Comparison of ENCODE assay signal across 9 cellular contexts in the genomic region with DNA sequence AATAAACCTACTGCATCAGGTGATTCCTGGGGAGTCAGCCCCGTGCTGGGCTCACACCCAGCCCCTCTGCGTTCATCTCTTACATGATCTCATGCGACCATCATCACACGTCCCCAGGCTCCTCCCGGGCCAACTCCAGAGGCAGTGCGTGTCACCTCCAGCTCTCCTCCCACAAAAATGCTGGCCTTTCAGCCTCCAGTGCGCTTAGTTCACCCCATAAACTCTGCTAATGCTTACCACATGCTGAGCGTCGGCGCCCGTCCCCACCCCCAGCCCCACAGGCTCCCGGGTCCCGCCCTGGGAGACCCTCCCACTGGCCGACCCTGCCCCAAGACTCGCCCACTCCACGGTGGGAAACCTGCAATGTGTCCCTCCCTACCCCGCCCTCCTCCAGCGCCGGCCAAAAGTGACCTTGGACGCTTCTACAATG. TPM values are rescaled to one million over a fixed set of nuclear protein-coding genes. Genes with fewer than 3 reads are reported as not detected.
DNase-seq lines count a peak whose midpoint lies in the region; ATAC-seq and TF ChIP-seq lines count a peak whose summit lies in the region.
"Had no signal": no experiment of that assay in that cellular context is flagged by ENCODE, and none has a peak within 500 bp of the region (broad histone marks: within the 10 kb centered on the region; RNA-seq: fewer than 3 reads in every experiment).

No MANE protein-coding gene starts in this region.

- no peak overlapping the region for H4K8ac ChIP-seq in IMR-90 (ENCODE audit: low read depth in 2 of 2, low read length in 2 of 2)

- H3K4me1 ChIP-seq in BLaER1: peaks cover 6% of the 10 kb centered on the region
- H3K4me1 ChIP-seq in IMR-90 (ENCODE audit: control insufficient read depth, insufficient read depth, low read length): no peaks in the 10 kb centered on the region; the same call in 1 of the 2 replicates
- H3K4me1 ChIP-seq in naive thymus-derived CD4-positive, alpha-beta T cell (ENCODE audit: control insufficient read depth in 2 of 2, insufficient read depth in 2 of 2, low read length in 2 of 2): peaks cover 5 to 7% of the 10 kb centered on the region in 2 donors

- no peak overlapping the region for H2BK20ac ChIP-seq in IMR-90 (ENCODE audit: low read depth, low read length)

- H2BK5ac ChIP-seq in IMR-90 (ENCODE audit: low read depth, low read length, poor library complexity, severe bottlenecking): no peak overlapping the region

- CTCF ChIA-PET in IMR-90 (lab: Yijun Ruan, JAX): no interaction called here
- CTCF ChIA-PET in naive thymus-derived CD4-positive, alpha-beta T cell (lab: Charles Lee): no interaction called here

- TF ChIP-seq CTCF in IMR-90 (conservative IDR thresholded peaks at IDR 0.05; ENCODE audit: low read depth, low read length): no peak
- no peak for TF ChIP-seq CTCF in coronary artery (IDR thresholded peaks at IDR 0.05)
- TF ChIP-seq CTCF in omental fat pad (IDR thresholded peaks at IDR 0.05): no peak

- peak overlapping the region; percentile 39 for H2AK9ac ChIP-seq in IMR-90 (replicated peaks; ENCODE audit: low read depth, low read length, poor library complexity)

- peak overlapping the region; percentile 27 to 82 (median 60) for H3K4me3 Mint-ChIP-seq in naive thymus-derived CD4-positive, alpha-beta T cell

- H4K91ac ChIP-seq in IMR-90 (ENCODE audit: insufficient read depth, low read depth, low read length): no peak overlapping the region

- H2AK5ac ChIP-seq in IMR-90 (ENCODE audit: low read depth, low read length): no peak overlapping the region

- H3K14ac ChIP-seq in IMR-90 (replicated peaks; ENCODE audit: low read depth, low read length): no peak overlapping the region

- H3K27ac Mint-ChIP-seq in naive thymus-derived CD4-positive, alpha-beta T cell: peak overlapping the region in 1 of 9 donors; percentile 74

- no peak overlapping the region for H3K27ac ChIP-seq in BLaER1
- no peak overlapping the region for H3K27ac ChIP-seq in IMR-90 (ENCODE audit: insufficient read depth, low read length)
- no peak overlapping the region for H3K27ac ChIP-seq in coronary artery
- H3K27ac ChIP-seq in naive thymus-derived CD4-positive, alpha-beta T cell (ENCODE audit: low read depth, low read length): no peak overlapping the region
- H3K27ac ChIP-seq: uterus had no signal

- in situ Hi-C loops in IMR-90 (cut with MboI; ENCODE audit: low sequenced_read_pairs): no loop called here

- H2AFZ ChIP-seq in IMR-90 (replicated peaks; ENCODE audit: low read length, poor library complexity): peak overlapping the region; percentile 91

- H3K27me3 ChIP-seq in BLaER1 (peaks cover 26% of the 10 kb centered on the region), IMR-90 (ENCODE audit: control insufficient read depth, insufficient read depth, low read length) (peaks cover 12% of the 10 kb centered on the region)
- no peaks in the 10 kb centered on the region for H3K27me3 ChIP-seq in naive thymus-derived CD4-positive, alpha-beta T cell (ENCODE audit: control insufficient read depth in 2 of 2, insufficient read depth in 2 of 2, low read length in 2 of 2)
- H3K27me3 ChIP-seq: uterus had no signal

- peaks cover 7 to 22% (median 12%) of the 10 kb centered on the region in 7 donors for H3K4me1 Mint-ChIP-seq in naive thymus-derived CD4-positive, alpha-beta T cell

- peaks cover 4 to 52% (median 7%) of the 10 kb centered on the region in 5 donors for H3K27me3 Mint-ChIP-seq in naive thymus-derived CD4-positive, alpha-beta T cell

- no peaks in the 10 kb centered on the region for H3K36me3 Mint-ChIP-seq in naive thymus-derived CD4-positive, alpha-beta T cell

- H3K9ac ChIP-seq in BLaER1 (no peak overlapping the region), IMR-90 (ENCODE audit: low read depth, low read length) (no peak overlapping the region)

- DNase-seq in IMR-90 (peak; percentile 15), coronary artery (ENCODE audit: low spot score) (peak; percentile 76), KG1 (lab: John Stamatoyannopoulos, UW) (no peak), omental fat pad (ENCODE audit: low spot score) (no peak), COLO829 (ENCODE audit: low spot score) (no peak)
- DNase-seq in naive thymus-derived CD4-positive, alpha-beta T cell: no peak

- POLR2A ChIA-PET in IMR-90 (lab: Charles Lee; ENCODE audit: unreplicated experiment): no interaction called here
- POLR2A ChIA-PET in naive thymus-derived CD4-positive, alpha-beta T cell (lab: Charles Lee): interaction anchor here (1.5 kb wide), 1 partner anchor 10 kb away, joined by 6 read pairs; no protein-coding TSS in a partner anchor

- no peak overlapping the region for H2BK15ac ChIP-seq in IMR-90 (ENCODE audit: low read depth, low read length)

- no peak for TF ChIP-seq POLR2A in IMR-90 (IDR thresholded peaks at IDR 0.05; ENCODE audit: low read depth, low read length)

- no peak overlapping the region for H3K4ac ChIP-seq in IMR-90 (ENCODE audit: low read depth, low read length)

- H4K20me1 ChIP-seq in BLaER1 (0 out of 2 replicates have a peak, but pooled peaks cover 5% of the 10 kb centered on the region), IMR-90 (ENCODE audit: insufficient read depth, low read length) (no peaks in the 10 kb centered on the region)

- no peak for TF ChIP-seq RAD21 in IMR-90 (IDR thresholded peaks at IDR 0.05; ENCODE audit: low read length)

- no peak overlapping the region for H3K18ac ChIP-seq in IMR-90 (ENCODE audit: low read depth, low read length)

- H3K56ac ChIP-seq in IMR-90 (ENCODE audit: extremely low read depth, insufficient read depth, low read length): no peak overlapping the region

- H3K9me3 ChIP-seq in BLaER1 (no peaks in the 10 kb centered on the region), IMR-90 (ENCODE audit: control insufficient read depth, insufficient read depth, low read length) (no peaks in the 10 kb centered on the region)
- H3K9me3 ChIP-seq in naive thymus-derived CD4-positive, alpha-beta T cell (ENCODE audit: control insufficient read depth in 2 of 3, low read length in 3 of 3): no peaks in the 10 kb centered on the region
- H3K9me3 ChIP-seq: uterus had no signal

- no peak overlapping the region for H2BK120ac ChIP-seq in IMR-90 (ENCODE audit: low read depth, low read length)

- H3K4me3 ChIP-seq in BLaER1 (peak overlapping the region; percentile 80), IMR-90 (ENCODE audit: insufficient read depth, low read depth, low read length) (no peak overlapping the region; the same call in 1 of the 2 replicates), coronary artery (peak overlapping the region; percentile 94)
- peak overlapping the region; percentile 52 for H3K4me3 ChIP-seq in naive thymus-derived CD4-positive, alpha-beta T cell (ENCODE audit: low read length)

- no peak for ATAC-seq in IMR-90 (ENCODE audit: low read depth)
- ATAC-seq in naive thymus-derived CD4-positive, alpha-beta T cell: no peak
- ATAC-seq in GM19395 (IDR thresholded peaks at IDR 0.05; ENCODE audit: unreplicated experiment): no peak
- no peak for ATAC-seq in omental fat pad (ENCODE audit: low FRiP score)

- H3K9me1 ChIP-seq in IMR-90 (ENCODE audit: insufficient read depth, low read length): no peaks in the 10 kb centered on the region

- no TSS peak for BruUV-seq in IMR-90 (replicated peaks; lab: Mats Ljungman, UMichigan)

- H4K5ac ChIP-seq in IMR-90 (ENCODE audit: low read depth, low read length): no peak overlapping the region

- WGBS in IMR-90 (ENCODE audit: extremely low coverage in 2 of 2, insufficient read length in 1 of 2), 2 experiments: 5% methylated on average over 7 of the region's 20 CpGs; no CpG with 5 or more reads in 1 of the 2 experiments

- intact Hi-C loops in IMR-90 (cut with micrococcal nuclease): loop anchor here (1.0 to 10.0 kb wide), 6 partner anchors 135 to 597 kb away; no protein-coding TSS in a partner anchor
- intact Hi-C loops in naive thymus-derived CD4-positive, alpha-beta T cell (cut with micrococcal nuclease): loop anchor here (1.0 to 10.0 kb wide), 8 partner anchors 163 to 1445 kb away; no protein-coding TSS in a partner anchor

- no peaks in the 10 kb centered on the region for H3K9me3 Mint-ChIP-seq in naive thymus-derived CD4-positive, alpha-beta T cell

- dilution Hi-C loops in IMR-90 (cut with HindIII; ENCODE audit: low sequenced_read_pairs, unreplicated experiment): no loop called here

- H3K36me3 ChIP-seq in BLaER1: no peaks in the 10 kb centered on the region
- no peaks in the 10 kb centered on the region for H3K36me3 ChIP-seq in IMR-90 (ENCODE audit: control insufficient read depth, insufficient read depth, low read length)
- no peaks in the 10 kb centered on the region for H3K36me3 ChIP-seq in naive thymus-derived CD4-positive, alpha-beta T cell (ENCODE audit: control insufficient read depth in 2 of 3, insufficient read depth in 3 of 3, low read length in 3 of 3)
- H3K36me3 ChIP-seq: uterus had no signal

- H3K79me1 ChIP-seq in IMR-90 (ENCODE audit: low read depth in 1 of 2, low read length in 2 of 2): no peaks in the 10 kb centered on the region

- H3K4me2 ChIP-seq in BLaER1 (peak overlapping the region; percentile 99), IMR-90 (ENCODE audit: low read depth, low read length) (peak overlapping the region; percentile 77; the same call in 1 of the 2 replicates)

- H3K23ac ChIP-seq in IMR-90 (ENCODE audit: low read depth, low read length): no peak overlapping the region

TF ChIP-seq in IMR-90, 13 proteins besides CTCF, POLR2A, EP300 and RAD21 (continues in another document):
- TF ChIP-seq NFE2L2 (IDR thresholded peaks at IDR 0.05; ENCODE audit: low read depth, low read length): no peak
- TF ChIP-seq, protein P1, sequence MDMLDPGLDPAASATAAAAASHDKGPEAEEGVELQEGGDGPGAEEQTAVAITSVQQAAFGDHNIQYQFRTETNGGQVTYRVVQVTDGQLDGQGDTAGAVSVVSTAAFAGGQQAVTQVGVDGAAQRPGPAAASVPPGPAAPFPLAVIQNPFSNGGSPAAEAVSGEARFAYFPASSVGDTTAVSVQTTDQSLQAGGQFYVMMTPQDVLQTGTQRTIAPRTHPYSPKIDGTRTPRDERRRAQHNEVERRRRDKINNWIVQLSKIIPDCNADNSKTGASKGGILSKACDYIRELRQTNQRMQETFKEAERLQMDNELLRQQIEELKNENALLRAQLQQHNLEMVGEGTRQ (IDR thresholded peaks at IDR 0.05; ENCODE audit: low read depth, low read length): no peak
- TF ChIP-seq CEBPB (IDR thresholded peaks at IDR 0.05; ENCODE audit: low read depth, low read length): no peak

RNA-seq across cellular contexts. Expression of a gene that starts 0.8 kb away (rescaled TPM):
- total RNA-seq in IMR-90 (2012; rRNA removed) (1.1 and 1.6 TPM in 2 replicates), omental fat pad (10 to 100 TPM in 1 of 4 donors, 1 to 10 TPM in 3; 2.5 to 14.7 (median 5.4) TPM)
- polyA plus RNA-seq in IMR-90 (2012; rRNA removed): 1.3 and 1.5 TPM in 2 replicates
- 1.0 and 1.4 TPM in 2 replicates for polyA plus RNA-seq in IMR-90 (2012; cell fraction: cytosol; rRNA removed)
- polyA plus RNA-seq in IMR-90 (2012; cell fraction: nucleus; rRNA removed; ENCODE audit: low replicate concordance): 3.7 and 4.4 TPM in 2 replicates
- total RNA-seq in naive thymus-derived CD4-positive, alpha-beta T cell: 1 to 10 TPM in 2 of 5 experiments, under 1 TPM in 3; 0.07 to 2.5 (median 0.54) TPM
- polyA plus RNA-seq in naive thymus-derived CD4-positive, alpha-beta T cell: under 1 TPM; 0.22 to 0.58 TPM

Comparison
In these comparisons a context has a peak if more than half of its experiments do, and no peak if none do; other contexts are left out.
1. DNase-seq: peak in IMR-90 (single experiment) and coronary artery (single experiment); none in naive thymus-derived CD4-positive, alpha-beta T cell (0 of 9), KG1 (single experiment), omental fat pad (single experiment) and COLO829 (single experiment).